ENCODE assay signal across 20 cellular contexts in the genomic region with DNA sequence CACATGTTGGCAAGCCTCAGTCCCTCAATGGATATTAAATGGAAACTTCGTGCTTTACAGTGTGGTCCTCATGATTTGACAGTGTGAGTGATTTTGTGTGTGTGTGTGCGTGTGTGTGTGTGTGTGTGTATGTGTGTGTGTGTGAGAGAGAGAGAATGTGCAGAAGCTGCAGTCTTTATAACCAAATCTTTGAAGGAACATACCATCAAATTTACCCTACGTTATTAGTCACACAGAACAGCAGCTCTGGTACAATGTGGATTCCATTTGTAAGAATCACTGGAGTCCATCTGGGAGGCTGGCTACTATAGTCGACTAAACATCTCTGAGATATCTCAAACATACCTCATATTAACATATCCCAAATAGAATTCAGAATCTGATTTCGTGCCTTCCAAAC.
"Had no signal": no experiment of that assay in that cellular context is flagged by ENCODE, and none has a peak within 500 bp of the region (broad histone marks: within the 10 kb centered on the region; RNA-seq: fewer than 3 reads in every experiment).

No MANE protein-coding gene starts in this region.

- H3K4me2 ChIP-seq: hepatocyte had no signal

- H3K27me3 ChIP-seq: adrenal gland, body of pancreas, hepatocyte, neutrophil, right lobe of liver, stomach, upper lobe of right lung had no signal

- H3K27ac ChIP-seq: adrenal gland, body of pancreas, hepatocyte, neutrophil, parathyroid adenoma, right lobe of liver, stomach, thoracic aorta, upper lobe of right lung, WERI-Rb-1 had no signal

- H3K4me3 ChIP-seq: adrenal gland, body of pancreas, hepatocyte, right lobe of liver, stomach, thoracic aorta, upper lobe of right lung had no signal

- H3K4me1 ChIP-seq: adrenal gland, body of pancreas, parathyroid adenoma, right lobe of liver, stomach, upper lobe of right lung had no signal

- H3K9ac ChIP-seq: parathyroid adenoma had no signal

- H2AFZ ChIP-seq: hepatocyte, parathyroid adenoma had no signal

- H3K9me3 ChIP-seq: adrenal gland, body of pancreas, neutrophil, right lobe of liver, thoracic aorta, upper lobe of right lung had no signal

- DNase-seq: activated CD4-positive, alpha-beta T cell treated with anti-CD3 and anti-CD28 coated beads for 1 hour; activated gamma-delta T cell; adrenal gland; body of pancreas; effector CD4-positive, alpha-beta T cell; foreskin fibroblast; left cardiac atrium; natural killer cell; right lobe of liver; stimulated activated CD4-positive, alpha-beta T cell treated with anti-CD3 and anti-CD28 coated beads, Interleukin-4, amount 100 ng/mL, for 24 hours; stomach; SW 1271; T-helper 2 cell; upper lobe of right lung; WERI-Rb-1 had no signal

- FAIRE-seq: islet of Langerhans had no signal

- H3K36me3 ChIP-seq: adrenal gland, neutrophil, right lobe of liver, stomach, thoracic aorta, upper lobe of right lung, WERI-Rb-1 had no signal
